In the genomic region with DNA sequence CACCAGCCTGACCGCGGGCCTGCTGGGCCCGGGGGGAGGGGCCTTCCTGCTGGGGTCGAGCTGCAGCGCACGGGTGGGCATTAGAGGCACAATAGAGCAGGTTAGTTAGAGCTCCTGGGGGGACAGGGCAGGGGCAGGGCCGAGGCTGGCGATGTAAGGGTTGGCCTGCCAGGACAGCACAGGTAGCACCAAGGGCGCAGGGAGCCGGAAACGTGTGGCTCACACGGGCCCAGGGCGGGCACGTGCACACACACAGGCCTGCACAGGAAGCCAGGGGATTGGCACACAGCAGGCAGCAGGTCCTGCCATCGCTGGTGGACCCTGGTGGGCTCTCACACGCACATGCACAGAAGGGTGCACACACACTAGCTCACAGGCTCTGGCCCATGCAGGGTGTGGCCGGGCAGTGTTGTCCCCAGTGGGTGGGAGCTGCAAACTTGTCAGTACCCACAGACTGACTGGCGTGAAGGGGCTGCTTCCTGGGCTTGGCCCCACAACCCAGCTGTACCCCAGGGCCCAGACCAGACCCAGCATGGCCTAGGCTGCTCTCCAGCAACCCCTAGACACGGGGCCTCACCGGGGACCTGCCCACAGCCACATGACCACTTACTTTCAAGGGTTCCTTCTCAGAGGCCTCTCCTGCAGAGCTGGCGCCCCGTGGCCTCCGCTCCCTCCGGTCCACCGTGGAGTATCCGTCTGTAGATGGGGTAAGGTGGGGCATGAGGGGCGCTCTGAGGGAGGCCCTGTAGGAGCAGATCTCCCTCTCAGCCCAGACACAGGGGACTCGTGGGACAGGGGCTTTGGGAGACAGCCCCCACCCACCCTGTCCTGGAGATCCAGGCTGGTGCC, we compare ENCODE assay signal across 17 cellular contexts. TPM values are rescaled to one million over a fixed set of nuclear protein-coding genes. Genes with fewer than 3 reads are reported as not detected.
A peak's percentile ranks its signal among the peaks of the same experiment; 100 is the strongest.
DNase-seq lines count a peak whose midpoint lies in the region; ATAC-seq, FAIRE-seq and TF ChIP-seq lines count a peak whose summit lies in the region.
"Had no signal": no experiment of that assay in that cellular context is flagged by ENCODE, and none has a peak within 500 bp of the region (broad histone marks: within the 10 kb centered on the region; RNA-seq: fewer than 3 reads in every experiment).

No MANE protein-coding gene starts in this region.

- H3K4me2 ChIP-seq in HepG2 (ENCODE audit: low read depth, low read length): peak overlapping the region; percentile 51

- H2AFZ ChIP-seq in HepG2 (ENCODE audit: low read length): no peak overlapping the region

- H3K36me3 ChIP-seq in adipocyte (ENCODE audit: control insufficient read depth, insufficient read depth, low read length, severe bottlenecking) (peaks cover 23% of the 10 kb centered on the region), HepG2 (replicated peaks in 1 of 2; ENCODE audit: control insufficient read depth in 1 of 2, insufficient read depth in 2 of 2, low read length in 2 of 2) (peaks cover 10 to 23% of the 10 kb centered on the region in 2 experiments; a peak in 4 of 5 replicates), stomach smooth muscle (ENCODE audit: control insufficient read depth in 2 of 2, insufficient read depth in 2 of 2, low read length in 2 of 2) (peaks cover 22 to 30% of the 10 kb centered on the region in 2 donors)

- intact Hi-C loops in HepG2 (cut with micrococcal nuclease; ENCODE audit: unreplicated experiment): no loop called here

- no TSS peak for BruUV-seq in HepG2 (replicated peaks; lab: Mats Ljungman, UMichigan)

- H3K27ac Mint-ChIP-seq in activated CD4-positive, alpha-beta T cell treated with anti-CD3 and anti-CD28 coated beads, Interleukin-2, amount 10 ng/mL, durations not matched to agents 7 days and 5 days: no peak overlapping the region
- H3K27ac Mint-ChIP-seq in osteocyte (ENCODE audit: unreplicated experiment): no peak overlapping the region
- H3K27ac Mint-ChIP-seq: mesothelial cell of epicardium had no signal

- FAIRE-seq in HepG2 (lab: Jason Lieb, UNC): no peak
- FAIRE-seq: A204.1, islet of Langerhans, RCC 7860 had no signal

- TF ChIP-seq RAD21 in HepG2 (CRISPR knock-in tag; IDR thresholded peaks at IDR 0.05): no peak

- no peaks in the 10 kb centered on the region for H4K20me1 ChIP-seq in HepG2 (ENCODE audit: insufficient read depth, low read length)

- H3K27me3 ChIP-seq in adipocyte (replicated peaks; ENCODE audit: control insufficient read depth, insufficient read depth, low read length): no peaks in the 10 kb centered on the region
- H3K27me3 ChIP-seq in HepG2 (ENCODE audit: control insufficient read depth in 1 of 2, insufficient read depth in 2 of 2, low read length in 2 of 2): no peaks in the 10 kb centered on the region
- no peaks in the 10 kb centered on the region for H3K27me3 ChIP-seq in stomach smooth muscle (ENCODE audit: control insufficient read depth in 1 of 2, insufficient read depth in 2 of 2, low read length in 2 of 2)

- peak; percentile 17 for DNase-seq in activated CD4-positive, alpha-beta T cell treated with anti-CD3 and anti-CD28 coated beads, Interleukin-2, amount 10 ng/mL, durations not matched to agents 7 days and 5 days
- no peak for DNase-seq in activated CD4-positive, alpha-beta T cell treated with anti-CD3 and anti-CD28 coated beads for 1 hour
- DNase-seq in adipocyte (ENCODE audit: low read depth) (no peak), HepG2 (ENCODE audit: low spot score) (no peak), DMS 273 treated with DMSO at 0.1 percent for 48 hours (lab: John Stamatoyannopoulos, UW) (no peak), osteocyte (ENCODE audit: extremely low spot score, unreplicated experiment) (no peak)
- DNase-seq in stimulated activated CD8-positive, alpha-beta memory T cell treated with anti-CD3 and anti-CD28 coated beads, Interleukin-4, amount 100 ng/mL, for 48 hours: no peak
- DNase-seq: activated effector memory CD4-positive, alpha-beta T cell treated with Interleukin-2 at 50 U/mL for 16 hours; glutamatergic neuron; stimulated activated CD4-positive, alpha-beta T cell treated with anti-CD3 and anti-CD28 coated beads, Interleukin-4, amount 100 ng/mL, for 24 hours had no signal

- TF ChIP-seq CTCF in HepG2 (CRISPR knock-in tag; IDR thresholded peaks at IDR 0.05) (no peak), osteocyte (IDR thresholded peaks at IDR 0.05) (no peak)

- TF ChIP-seq EP300 in HepG2 (IDR thresholded peaks at IDR 0.05; ENCODE audit: low read depth in 2 of 2, low read length in 2 of 2) (no peak), HepG2 (CRISPR knock-in tag; IDR thresholded peaks at IDR 0.05; ENCODE audit: borderline replicate concordance) (no peak)

- H3K27me3 Mint-ChIP-seq in activated CD4-positive, alpha-beta T cell treated with anti-CD3 and anti-CD28 coated beads, Interleukin-2, amount 10 ng/mL, durations not matched to agents 7 days and 5 days: no peaks in the 10 kb centered on the region
- no peaks in the 10 kb centered on the region for H3K27me3 Mint-ChIP-seq in osteocyte (ENCODE audit: unreplicated experiment)
- H3K27me3 Mint-ChIP-seq: type B pancreatic cell had no signal

- ATAC-seq in HepG2: peak; percentile 17

- no peak overlapping the region for H3K4me3 Mint-ChIP-seq in activated CD4-positive, alpha-beta T cell treated with anti-CD3 and anti-CD28 coated beads, Interleukin-2, amount 10 ng/mL, durations not matched to agents 7 days and 5 days
- H3K4me3 Mint-ChIP-seq in osteocyte (ENCODE audit: unreplicated experiment): no peak overlapping the region
- H3K4me3 Mint-ChIP-seq: CD14-positive monocyte, mesothelial cell of epicardium had no signal

- H3K9me3 Mint-ChIP-seq in activated CD4-positive, alpha-beta T cell treated with anti-CD3 and anti-CD28 coated beads, Interleukin-2, amount 10 ng/mL, durations not matched to agents 7 days and 5 days: no peaks in the 10 kb centered on the region
- H3K9me3 Mint-ChIP-seq in osteocyte (ENCODE audit: unreplicated experiment): no peaks in the 10 kb centered on the region
- H3K9me3 Mint-ChIP-seq: CD14-positive monocyte, mesothelial cell of epicardium, type B pancreatic cell had no signal

- H3K27ac ChIP-seq in HepG2 (ENCODE audit: extremely low read length, insufficient read depth, low read length): peak overlapping the region; percentile 79
- peak overlapping the region; percentile 41 for H3K27ac ChIP-seq in stomach smooth muscle (ENCODE audit: low read length)

- H3K9me3 ChIP-seq in adipocyte (ENCODE audit: control insufficient read depth, low read length) (no peaks in the 10 kb centered on the region), HepG2 (ENCODE audit: low read length) (no peaks in the 10 kb centered on the region), stomach smooth muscle (ENCODE audit: control insufficient read depth in 2 of 2, low read length in 2 of 2) (no peaks in the 10 kb centered on the region)

- H3K4me1 Mint-ChIP-seq in activated CD4-positive, alpha-beta T cell treated with anti-CD3 and anti-CD28 coated beads, Interleukin-2, amount 10 ng/mL, durations not matched to agents 7 days and 5 days: peaks cover 17% of the 10 kb centered on the region
- peaks cover 11% of the 10 kb centered on the region for H3K4me1 Mint-ChIP-seq in osteocyte (ENCODE audit: unreplicated experiment)

- WGBS in HepG2 (ENCODE audit: low lambda C conversion rate): 54% methylated on average over 9 of the region's 28 CpGs

- in situ Hi-C loops in HepG2 (cut with HindIII; ENCODE audit: extremely low pct_ligation_motif_present, low pct_unique_long_range_greater_than_20kb): loop anchor here (5.0 kb wide), 1 partner anchor 41 kb away; no protein-coding TSS in a partner anchor

- H3K4me3 ChIP-seq in adipocyte (ENCODE audit: low read length): no peak overlapping the region
- peak overlapping the region in 1 of 3 experiments; percentile 22; a peak in 1 of 6 replicates for H3K4me3 ChIP-seq in HepG2 (replicated peaks in 1 of 3; ENCODE audit: insufficient read depth in 1 of 3, low read depth in 2 of 3, low read length in 3 of 3)
- H3K4me3 ChIP-seq in stomach smooth muscle (ENCODE audit: low read length in 2 of 2): no peak overlapping the region

- peak overlapping the region; percentile 12 for H3K9ac ChIP-seq in adipocyte (ENCODE audit: low read length)
- H3K9ac ChIP-seq in HepG2 (ENCODE audit: insufficient read depth, low read depth, low read length): peak overlapping the region; percentile 54
- H3K9ac ChIP-seq in stomach smooth muscle (ENCODE audit: low read length in 2 of 2): no peak overlapping the region

- POLR2A ChIA-PET in activated CD4-positive, alpha-beta T cell treated with anti-CD3 and anti-CD28 coated beads, Interleukin-2, amount 10 ng/mL, durations not matched to agents 7 days and 5 days (lab: Charles Lee): interaction anchor here (0.6 kb wide), 1 partner anchor 734 kb away, joined by 3 read pairs; no protein-coding TSS in a partner anchor
- POLR2A ChIA-PET in HepG2 (lab: Yijun Ruan, JAX): interaction anchor here (0.9 to 3.2 kb wide), 7 partner anchors 9 to 44 kb away, joined by 3 to 13 read pairs (median 7); no protein-coding TSS in a partner anchor

- H3K36me3 Mint-ChIP-seq in activated CD4-positive, alpha-beta T cell treated with anti-CD3 and anti-CD28 coated beads, Interleukin-2, amount 10 ng/mL, durations not matched to agents 7 days and 5 days (ENCODE audit: low read depth): no peaks in the 10 kb centered on the region
- peaks cover 5% of the 10 kb centered on the region for H3K36me3 Mint-ChIP-seq in osteocyte (ENCODE audit: unreplicated experiment)

- H3K79me2 ChIP-seq in HepG2 (ENCODE audit: insufficient read depth, low read length): no peaks in the 10 kb centered on the region

- CTCF ChIA-PET in activated CD4-positive, alpha-beta T cell treated with anti-CD3 and anti-CD28 coated beads, Interleukin-2, amount 10 ng/mL, durations not matched to agents 7 days and 5 days (lab: Charles Lee): interaction anchor here (1.3 to 1.7 kb wide), 3 partner anchors 19 to 47 kb away, joined by 3 to 5 read pairs (median 5); no protein-coding TSS in a partner anchor
- CTCF ChIA-PET in HepG2 (lab: Yijun Ruan, JAX; ENCODE audit: low intra/inter-chr PET ratio, low total read pairs): interaction anchor here (1.2 to 2.3 kb wide), 3 partner anchors 42 to 158 kb away, joined by 4 to 35 read pairs (median 12); no protein-coding TSS in a partner anchor

- TF ChIP-seq POLR2A in HepG2 (IDR thresholded peaks at IDR 0.05; ENCODE audit: insufficient read depth in 1 of 2, low read depth in 2 of 2, low read length in 2 of 2): peak in 1 of 2 experiments; percentile 57; a peak in 2 of 4 replicates

- no peaks in the 10 kb centered on the region for H3K4me1 ChIP-seq in adipocyte (ENCODE audit: control insufficient read depth, insufficient read depth, low read length)
- peaks cover 51% of the 10 kb centered on the region for H3K4me1 ChIP-seq in HepG2 (ENCODE audit: insufficient read depth, low read length)
- peaks cover 19% of the 10 kb centered on the region for H3K4me1 ChIP-seq in stomach smooth muscle (ENCODE audit: control insufficient read depth, insufficient read depth, low read length)

RNA-seq across cellular contexts. Expression of a gene that starts 29.9 kb away (rescaled TPM):
- total RNA-seq in activated CD4-positive, alpha-beta T cell treated with anti-CD3 and anti-CD28 coated beads, Interleukin-2, amount 10 ng/mL, durations not matched to agents 7 days and 5 days: 10 to 100 TPM; 19.3 to 21.9 TPM
- total RNA-seq in HepG2 (2016; rRNA removed; fragmentation: Illumina TruSeq; extraction: Trizol) (16.4 and 18.6 TPM in 2 replicates), osteocyte (12.6 and 13.1 TPM in 2 replicates)
- total RNA-seq in HepG2 (2016; cell fraction: cytosol; rRNA removed; fragmentation: Illumina TruSeq; extraction: Trizol; ENCODE audit: low read depth): 4.6 and 5.3 TPM in 2 replicates
- 16.6 and 20.5 TPM in 2 replicates for total RNA-seq in HepG2 (2016; cell fraction: insoluble cytoplasmic fraction; rRNA removed; fragmentation: Illumina TruSeq; extraction: Trizol)
- 7.4 and 8.1 TPM in 2 replicates for total RNA-seq in HepG2 (2016; cell fraction: membrane; rRNA removed; fragmentation: Illumina TruSeq; extraction: Trizol)
- 17.3 and 19.7 TPM in 2 replicates for total RNA-seq in HepG2 (2016; cell fraction: nucleus; rRNA removed; fragmentation: Illumina TruSeq; extraction: Trizol)
- polyA plus RNA-seq in HepG2 (2011; rRNA removed): 17.5 and 23.4 TPM in 2 replicates
- 11.8 and 19.6 TPM in 2 replicates for polyA plus RNA-seq in HepG2 (2011; cell fraction: cytosol; rRNA removed)
- polyA plus RNA-seq in HepG2 (2011; cell fraction: nucleus; rRNA removed): 74.7 and 94.3 TPM in 2 replicates
- 11.2 and 13.2 TPM in 2 replicates for polyA plus RNA-seq in HepG2 (2012)
- polyA plus RNA-seq in HepG2 (2016; cell fraction: cytosol; fragmentation: Illumina TruSeq; extraction: Trizol; ENCODE audit: low read depth): 3.6 and 4.0 TPM in 2 replicates
- polyA plus RNA-seq in HepG2 (2016; cell fraction: insoluble cytoplasmic fraction; fragmentation: Illumina TruSeq; extraction: Trizol; ENCODE audit: low read depth): 17.8 and 20.1 TPM in 2 replicates
- polyA plus RNA-seq in HepG2 (2016; cell fraction: membrane; fragmentation: Illumina TruSeq; extraction: Trizol; ENCODE audit: low read depth): 5.9 and 6.5 TPM in 2 replicates
- polyA plus RNA-seq in HepG2 (2016; cell fraction: nucleus; fragmentation: Illumina TruSeq; extraction: Trizol; ENCODE audit: insufficient read depth, low read depth): 34.4 and 34.7 TPM in 2 replicates
- 28.2 and 29.9 TPM in 2 replicates for polyA minus RNA-seq in HepG2 (2011; rRNA and poly(A)+ RNA removed; ENCODE audit: low replicate concordance)
- 10.6 and 12.9 TPM in 2 replicates for polyA minus RNA-seq in HepG2 (2011; cell fraction: cytosol; rRNA and poly(A)+ RNA removed)
- polyA minus RNA-seq in HepG2 (2011; cell fraction: nucleus; rRNA and poly(A)+ RNA removed): 24.5 and 27.3 TPM in 2 replicates

RNA-seq across cellular contexts. Expression of a gene that starts 29.9 kb away (rescaled TPM):
- total RNA-seq in activated CD4-positive, alpha-beta T cell treated with anti-CD3 and anti-CD28 coated beads, Interleukin-2, amount 10 ng/mL, durations not matched to agents 7 days and 5 days: 10 to 100 TPM; 71.8 to 74.8 TPM
- 144 and 162 TPM in 2 replicates for total RNA-seq in HepG2 (2016; rRNA removed; fragmentation: Illumina TruSeq; extraction: Trizol)
- total RNA-seq in HepG2 (2016; cell fraction: cytosol; rRNA removed; fragmentation: Illumina TruSeq; extraction: Trizol; ENCODE audit: low read depth): 44.0 and 61.5 TPM in 2 replicates
- total RNA-seq in HepG2 (2016; cell fraction: insoluble cytoplasmic fraction; rRNA removed; fragmentation: Illumina TruSeq; extraction: Trizol): 127 and 167 TPM in 2 replicates
- 60.4 and 90.3 TPM in 2 replicates for total RNA-seq in HepG2 (2016; cell fraction: membrane; rRNA removed; fragmentation: Illumina TruSeq; extraction: Trizol)
- 92.2 and 95.4 TPM in 2 replicates for total RNA-seq in HepG2 (2016; cell fraction: nucleus; rRNA removed; fragmentation: Illumina TruSeq; extraction: Trizol)
- polyA plus RNA-seq in HepG2 (2011; rRNA removed): 156 and 194 TPM in 2 replicates
- 185 and 260 TPM in 2 replicates for polyA plus RNA-seq in HepG2 (2011; cell fraction: cytosol; rRNA removed)
- polyA plus RNA-seq in HepG2 (2011; cell fraction: nucleus; rRNA removed): 192 TPM in 2 replicates
- polyA plus RNA-seq in HepG2 (2012): 90.6 and 123 TPM in 2 replicates
- polyA plus RNA-seq in HepG2 (2016; cell fraction: cytosol; fragmentation: Illumina TruSeq; extraction: Trizol; ENCODE audit: low read depth): 59.9 and 87.6 TPM in 2 replicates
- polyA plus RNA-seq in HepG2 (2016; cell fraction: insoluble cytoplasmic fraction; fragmentation: Illumina TruSeq; extraction: Trizol; ENCODE audit: low read depth): 139 and 159 TPM in 2 replicates
- polyA plus RNA-seq in HepG2 (2016; cell fraction: membrane; fragmentation: Illumina TruSeq; extraction: Trizol; ENCODE audit: low read depth): 62.3 and 85.6 TPM in 2 replicates
- 155 and 158 TPM in 2 replicates for polyA plus RNA-seq in HepG2 (2016; cell fraction: nucleus; fragmentation: Illumina TruSeq; extraction: Trizol; ENCODE audit: insufficient read depth, low read depth)
- polyA minus RNA-seq in HepG2 (2011; rRNA and poly(A)+ RNA removed; ENCODE audit: low replicate concordance): 32.2 and 191 TPM in 2 replicates
- 76.6 and 84.9 TPM in 2 replicates for polyA minus RNA-seq in HepG2 (2011; cell fraction: cytosol; rRNA and poly(A)+ RNA removed)
- polyA minus RNA-seq in HepG2 (2011; cell fraction: nucleus; rRNA and poly(A)+ RNA removed): 33.6 and 36.1 TPM in 2 replicates
- 92.1 and 94.1 TPM in 2 replicates for total RNA-seq in osteocyte

RNA-seq across cellular contexts. Expression of a gene that starts 45.1 kb away (rescaled TPM):
- 1 to 10 TPM in 1 of 2 experiments, under 1 TPM in 1; 0.89 to 1.2 TPM for total RNA-seq in activated CD4-positive, alpha-beta T cell treated with anti-CD3 and anti-CD28 coated beads, Interleukin-2, amount 10 ng/mL, durations not matched to agents 7 days and 5 days
- 10.4 and 17.7 TPM in 2 replicates for total RNA-seq in HepG2 (2016; rRNA removed; fragmentation: Illumina TruSeq; extraction: Trizol)
- 3.9 and 4.0 TPM in 2 replicates for total RNA-seq in HepG2 (2016; cell fraction: cytosol; rRNA removed; fragmentation: Illumina TruSeq; extraction: Trizol; ENCODE audit: low read depth)
- total RNA-seq in HepG2 (2016; cell fraction: insoluble cytoplasmic fraction; rRNA removed; fragmentation: Illumina TruSeq; extraction: Trizol): 8.1 and 18.0 TPM in 2 replicates
- 3.8 and 4.0 TPM in 2 replicates for total RNA-seq in HepG2 (2016; cell fraction: membrane; rRNA removed; fragmentation: Illumina TruSeq; extraction: Trizol)
- 20.2 and 20.4 TPM in 2 replicates for total RNA-seq in HepG2 (2016; cell fraction: nucleus; rRNA removed; fragmentation: Illumina TruSeq; extraction: Trizol)
- polyA plus RNA-seq in HepG2 (2011; rRNA removed): 16.4 and 23.8 TPM in 2 replicates
- polyA plus RNA-seq in HepG2 (2011; cell fraction: cytosol; rRNA removed): 8.4 and 13.1 TPM in 2 replicates
- 152 and 182 TPM in 2 replicates for polyA plus RNA-seq in HepG2 (2011; cell fraction: nucleus; rRNA removed)
- 11.1 and 12.4 TPM in 2 replicates for polyA plus RNA-seq in HepG2 (2012)
- 0.99 and 1.4 TPM in 2 replicates for polyA plus RNA-seq in HepG2 (2016; cell fraction: cytosol; fragmentation: Illumina TruSeq; extraction: Trizol; ENCODE audit: low read depth)
- 8.5 and 10.9 TPM in 2 replicates for polyA plus RNA-seq in HepG2 (2016; cell fraction: insoluble cytoplasmic fraction; fragmentation: Illumina TruSeq; extraction: Trizol; ENCODE audit: low read depth)
- polyA plus RNA-seq in HepG2 (2016; cell fraction: membrane; fragmentation: Illumina TruSeq; extraction: Trizol; ENCODE audit: low read depth): 2.0 and 2.3 TPM in 2 replicates
- polyA plus RNA-seq in HepG2 (2016; cell fraction: nucleus; fragmentation: Illumina TruSeq; extraction: Trizol; ENCODE audit: insufficient read depth, low read depth): 42.2 and 48.6 TPM in 2 replicates
- 1.2 and 26.6 TPM in 2 replicates for polyA minus RNA-seq in HepG2 (2011; rRNA and poly(A)+ RNA removed; ENCODE audit: low replicate concordance)
- 9.2 and 12.0 TPM in 2 replicates for polyA minus RNA-seq in HepG2 (2011; cell fraction: cytosol; rRNA and poly(A)+ RNA removed)
- 28.6 and 29.7 TPM in 2 replicates for polyA minus RNA-seq in HepG2 (2011; cell fraction: nucleus; rRNA and poly(A)+ RNA removed)
- total RNA-seq in osteocyte: 26.5 and 29.3 TPM in 2 replicates

RNA-seq across cellular contexts. Expression of a gene that starts 49.4 kb away (rescaled TPM):
- total RNA-seq in activated CD4-positive, alpha-beta T cell treated with anti-CD3 and anti-CD28 coated beads, Interleukin-2, amount 10 ng/mL, durations not matched to agents 7 days and 5 days: 10 to 100 TPM; 36.7 to 39.7 TPM
- 12.1 and 12.9 TPM in 2 replicates for total RNA-seq in HepG2 (2016; rRNA removed; fragmentation: Illumina TruSeq; extraction: Trizol)
- 7.0 and 7.5 TPM in 2 replicates for total RNA-seq in HepG2 (2016; cell fraction: cytosol; rRNA removed; fragmentation: Illumina TruSeq; extraction: Trizol; ENCODE audit: low read depth)
- 11.8 and 12.2 TPM in 2 replicates for total RNA-seq in HepG2 (2016; cell fraction: insoluble cytoplasmic fraction; rRNA removed; fragmentation: Illumina TruSeq; extraction: Trizol)
- 17.5 and 20.9 TPM in 2 replicates for total RNA-seq in HepG2 (2016; cell fraction: membrane; rRNA removed; fragmentation: Illumina TruSeq; extraction: Trizol)
- total RNA-seq in HepG2 (2016; cell fraction: nucleus; rRNA removed; fragmentation: Illumina TruSeq; extraction: Trizol): 7.2 and 10.6 TPM in 2 replicates
- 14.8 and 20.8 TPM in 2 replicates for polyA plus RNA-seq in HepG2 (2011; rRNA removed)
- 17.4 and 18.3 TPM in 2 replicates for polyA plus RNA-seq in HepG2 (2011; cell fraction: cytosol; rRNA removed)
- 24.2 and 25.5 TPM in 2 replicates for polyA plus RNA-seq in HepG2 (2011; cell fraction: nucleus; rRNA removed)
- polyA plus RNA-seq in HepG2 (2012): 5.0 and 9.6 TPM in 2 replicates
- 8.1 TPM in 2 replicates for polyA plus RNA-seq in HepG2 (2016; cell fraction: cytosol; fragmentation: Illumina TruSeq; extraction: Trizol; ENCODE audit: low read depth)
- polyA plus RNA-seq in HepG2 (2016; cell fraction: insoluble cytoplasmic fraction; fragmentation: Illumina TruSeq; extraction: Trizol; ENCODE audit: low read depth): 10.1 and 14.2 TPM in 2 replicates
- 14.1 and 15.1 TPM in 2 replicates for polyA plus RNA-seq in HepG2 (2016; cell fraction: membrane; fragmentation: Illumina TruSeq; extraction: Trizol; ENCODE audit: low read depth)
- 17.4 and 18.4 TPM in 2 replicates for polyA plus RNA-seq in HepG2 (2016; cell fraction: nucleus; fragmentation: Illumina TruSeq; extraction: Trizol; ENCODE audit: insufficient read depth, low read depth)
- 34.8 and 39.9 TPM in 2 replicates for polyA minus RNA-seq in HepG2 (2011; rRNA and poly(A)+ RNA removed; ENCODE audit: low replicate concordance)
- polyA minus RNA-seq in HepG2 (2011; cell fraction: cytosol; rRNA and poly(A)+ RNA removed): 9.8 and 10.9 TPM in 2 replicates
- polyA minus RNA-seq in HepG2 (2011; cell fraction: nucleus; rRNA and poly(A)+ RNA removed): 8.9 and 9.0 TPM in 2 replicates
- total RNA-seq in osteocyte: 24.9 and 28.1 TPM in 2 replicates

Comparison
In these comparisons a context has a peak if more than half of its experiments do, and no peak if none do; other contexts are left out.
1. H3K9ac ChIP-seq: peak in adipocyte (single experiment) and HepG2 (single experiment); none in stomach smooth muscle (0 of 2).